11 cellular contexts compared by ENCODE assay signal in the genomic region with DNA sequence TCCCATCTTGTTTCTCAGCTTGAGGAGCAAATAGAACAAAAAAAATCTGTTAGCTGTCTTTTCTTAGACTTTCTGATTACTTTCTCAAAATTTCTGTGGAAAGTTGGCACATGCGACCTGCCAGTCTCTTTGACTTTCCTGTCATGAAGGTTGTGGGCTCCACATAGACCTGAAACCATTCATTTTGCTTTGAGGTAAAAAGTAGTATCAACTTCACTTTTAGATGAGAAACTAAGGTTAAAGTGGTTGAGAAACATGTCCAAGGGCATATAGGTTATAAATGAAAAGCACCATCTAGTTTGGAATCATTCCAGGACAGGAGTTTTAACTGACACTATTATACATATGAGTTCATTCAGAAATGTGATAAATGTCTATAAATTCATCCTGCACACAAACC. TPM values are rescaled to one million over a fixed set of nuclear protein-coding genes. Genes with fewer than 3 reads are reported as not detected.
DNase-seq lines count a peak whose midpoint lies in the region; ATAC-seq and TF ChIP-seq lines count a peak whose summit lies in the region.
"Had no signal": no experiment of that assay in that cellular context is flagged by ENCODE, and none has a peak within 500 bp of the region (broad histone marks: within the 10 kb centered on the region; RNA-seq: fewer than 3 reads in every experiment).

No MANE protein-coding gene starts in this region.

- H3K9me3 ChIP-seq in PC-9 (ENCODE audit: insufficient read depth, low read depth) (no peaks in the 10 kb centered on the region), thyroid gland (no peaks in the 10 kb centered on the region)
- H3K9me3 ChIP-seq: thoracic aorta had no signal

- TF ChIP-seq POLR2A in thyroid gland (IDR thresholded peaks at IDR 0.05): no peak

- 81 to 88% methylated on average over 1 of the region's 1 CpG for WGBS in thyroid gland, 2 donors

- ATAC-seq in activated CD8-positive, alpha-beta memory T cell treated with anti-CD3 and anti-CD28 coated beads, Interleukin-2, amount 10 ng/mL, durations not matched to agents 7 days and 5 days: peak; percentile 55
- ATAC-seq in GM21423 (IDR thresholded peaks at IDR 0.05; ENCODE audit: unreplicated experiment) (peak; percentile 55), HG03342 (IDR thresholded peaks at IDR 0.05; ENCODE audit: unreplicated experiment) (peak; percentile 36), memory B cell (ENCODE audit: low read depth) (no peak)

- intact Hi-C loops in PC-9 (cut with micrococcal nuclease; ENCODE audit: unreplicated experiment): no loop called here
- intact Hi-C loops in thyroid gland (cut with DNase I): no loop called here

- H3K36me3 ChIP-seq in PC-9 (ENCODE audit: low read depth) (no peaks in the 10 kb centered on the region), thyroid gland (no peaks in the 10 kb centered on the region)
- H3K36me3 ChIP-seq: thoracic aorta had no signal

- H3K79me2 ChIP-seq in PC-9 (ENCODE audit: low read depth): no peaks in the 10 kb centered on the region

- H3K4me3 Mint-ChIP-seq in activated CD8-positive, alpha-beta memory T cell treated with anti-CD3 and anti-CD28 coated beads, Interleukin-2, amount 10 ng/mL, durations not matched to agents 7 days and 5 days: peak overlapping the region; percentile 8
- H3K4me3 Mint-ChIP-seq in memory B cell: no peak overlapping the region

- no peak overlapping the region for H3K27ac ChIP-seq in PC-9
- no peak overlapping the region for H3K27ac ChIP-seq in thyroid gland
- H3K27ac ChIP-seq: thoracic aorta had no signal

- no peak overlapping the region for H3K4me2 ChIP-seq in PC-9

- H3K4me3 ChIP-seq in PC-9 (no peak overlapping the region), thyroid gland (replicated peaks in 1 of 3) (no peak overlapping the region)
- H3K4me3 ChIP-seq: thoracic aorta had no signal

- no peaks in the 10 kb centered on the region for H3F3A ChIP-seq in PC-9 (ENCODE audit: insufficient read depth, low read depth)

- no peaks in the 10 kb centered on the region for H3K27me3 ChIP-seq in PC-9 (ENCODE audit: insufficient read depth, low read depth)
- no peaks in the 10 kb centered on the region for H3K27me3 ChIP-seq in thyroid gland

- H3K9me3 Mint-ChIP-seq in activated CD8-positive, alpha-beta memory T cell treated with anti-CD3 and anti-CD28 coated beads, Interleukin-2, amount 10 ng/mL, durations not matched to agents 7 days and 5 days (ENCODE audit: low read depth): no peaks in the 10 kb centered on the region
- H3K9me3 Mint-ChIP-seq in memory B cell: no peaks in the 10 kb centered on the region

- H4K20me1 ChIP-seq in PC-9 (ENCODE audit: insufficient read depth): no peaks in the 10 kb centered on the region

- no peak overlapping the region for H2AFZ ChIP-seq in PC-9

- POLR2A ChIA-PET in PC-9 (lab: Charles Lee; ENCODE audit: unreplicated experiment): no interaction called here

- peaks cover 10% of the 10 kb centered on the region for H3K4me1 ChIP-seq in PC-9 (replicated peaks; ENCODE audit: insufficient read depth)
- H3K4me1 ChIP-seq in thyroid gland: no peaks in the 10 kb centered on the region

- DNase-seq in activated CD8-positive, alpha-beta memory T cell treated with anti-CD3 and anti-CD28 coated beads, Interleukin-2, amount 10 ng/mL, durations not matched to agents 7 days and 5 days: no peak
- DNase-seq in activated CD8-positive, alpha-beta memory T cell treated with anti-CD3 and anti-CD28 coated beads for 24 hours: no peak
- DNase-seq in memory B cell (ENCODE audit: low spot score in 2 of 2): no peak
- no peak for DNase-seq in PC-9
- no peak for DNase-seq in thyroid gland
- no peak for DNase-seq in inferior parietal cortex (ENCODE audit: extremely low spot score)
- DNase-seq: DMS53, NCI-H1930 had no signal

- H3K27me3 Mint-ChIP-seq in activated CD8-positive, alpha-beta memory T cell treated with anti-CD3 and anti-CD28 coated beads, Interleukin-2, amount 10 ng/mL, durations not matched to agents 7 days and 5 days: no peaks in the 10 kb centered on the region
- H3K27me3 Mint-ChIP-seq in memory B cell: no peaks in the 10 kb centered on the region

- no TSS peak for BruUV-seq in PC-9 (replicated peaks; lab: Mats Ljungman, UMichigan)

- H3K4me1 Mint-ChIP-seq in activated CD8-positive, alpha-beta memory T cell treated with anti-CD3 and anti-CD28 coated beads, Interleukin-2, amount 10 ng/mL, durations not matched to agents 7 days and 5 days: peaks cover 67% of the 10 kb centered on the region
- peaks cover 40% of the 10 kb centered on the region for H3K4me1 Mint-ChIP-seq in memory B cell

- peak overlapping the region; percentile 75 for H3K27ac Mint-ChIP-seq in activated CD8-positive, alpha-beta memory T cell treated with anti-CD3 and anti-CD28 coated beads, Interleukin-2, amount 10 ng/mL, durations not matched to agents 7 days and 5 days
- peak overlapping the region; percentile 42 for H3K27ac Mint-ChIP-seq in memory B cell

- TF ChIP-seq CTCF in PC-9 (conservative IDR thresholded peaks at IDR 0.05) (no peak), thyroid gland (IDR thresholded peaks at IDR 0.05) (no peak)

- peaks cover 63% of the 10 kb centered on the region for H3K36me3 Mint-ChIP-seq in activated CD8-positive, alpha-beta memory T cell treated with anti-CD3 and anti-CD28 coated beads, Interleukin-2, amount 10 ng/mL, durations not matched to agents 7 days and 5 days
- peaks cover 23% of the 10 kb centered on the region for H3K36me3 Mint-ChIP-seq in memory B cell

- no peaks in the 10 kb centered on the region; the same call in 1 of the 2 replicates for H3K9me2 ChIP-seq in PC-9 (ENCODE audit: insufficient read depth)

- CTCF ChIA-PET in activated CD8-positive, alpha-beta memory T cell treated with anti-CD3 and anti-CD28 coated beads, Interleukin-2, amount 10 ng/mL, durations not matched to agents 7 days and 5 days (lab: Charles Lee): interaction anchor here (1.0 kb wide), 1 partner anchor 37 kb away, joined by 4 read pairs; no protein-coding TSS in a partner anchor
- CTCF ChIA-PET in PC-9 (lab: Charles Lee): no interaction called here

RNA-seq across cellular contexts. Expression of gene ST8SIA4, which starts 42.7 kb away (rescaled TPM):
- 10 to 100 TPM; 53.3 to 59.3 TPM for total RNA-seq in activated CD8-positive, alpha-beta memory T cell treated with anti-CD3 and anti-CD28 coated beads, Interleukin-2, amount 10 ng/mL, durations not matched to agents 7 days and 5 days
- total RNA-seq in PC-9 (2021): 2.1 and 2.4 TPM in 2 replicates
- 1 to 10 TPM; 3.4 to 7.0 (median 4.4) TPM for total RNA-seq in thyroid gland

Comparison
In these comparisons a context has a peak if more than half of its experiments do, and no peak if none do; other contexts are left out.
1. RNA of gene ST8SIA4, which starts 42.7 kb away (total RNA-seq): 53.3 to 59.3 TPM in activated CD8-positive, alpha-beta memory T cell treated with anti-CD3 and anti-CD28 coated beads, Interleukin-2, amount 10 ng/mL, durations not matched to agents 7 days and 5 days; 3.4 to 7.0 TPM in thyroid gland and 2.1 to 2.4 TPM in PC-9; every median in the first group is over 4 times any median in the second.